In the genomic region with DNA sequence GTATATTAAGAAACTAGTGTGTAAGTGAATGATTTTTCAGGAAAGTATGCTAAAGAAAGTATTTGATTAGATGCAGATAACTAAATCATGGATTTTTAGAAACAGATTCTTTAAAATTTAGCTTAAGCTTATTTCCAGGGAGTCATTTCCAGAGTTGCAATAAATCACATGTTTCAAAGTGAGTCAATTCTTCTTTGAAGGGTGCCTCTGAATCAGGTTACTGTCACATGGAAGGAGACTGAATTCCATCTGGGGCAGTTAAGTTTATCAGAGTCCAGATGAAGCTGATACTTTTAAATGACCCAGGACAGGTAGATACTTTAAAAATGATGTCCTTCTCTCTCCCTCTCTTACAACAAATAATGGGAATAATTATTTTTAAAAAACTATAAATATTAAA, we compare ENCODE assay signal across 17 cellular contexts. TPM values are rescaled to one million over a fixed set of nuclear protein-coding genes. Genes with fewer than 3 reads are reported as not detected.
DNase-seq lines count a peak whose midpoint lies in the region; ATAC-seq and TF ChIP-seq lines count a peak whose summit lies in the region.
"Had no signal": no experiment of that assay in that cellular context is flagged by ENCODE, and none has a peak within 500 bp of the region (broad histone marks: within the 10 kb centered on the region; RNA-seq: fewer than 3 reads in every experiment).

No MANE protein-coding gene starts in this region.

- no peak for TF ChIP-seq CTCF in fibroblast of mammary gland (conservative IDR thresholded peaks at IDR 0.05; ENCODE audit: control insufficient read depth, insufficient read depth, low read depth, low read length)
- TF ChIP-seq CTCF in lower lobe of right lung (IDR thresholded peaks at IDR 0.05), result no peak

- H3K9me3 Mint-ChIP-seq in activated naive CD4-positive, alpha-beta T cell treated with anti-CD3 and anti-CD28 coated beads, Interleukin-2, amount 50 U/mL, for 72 hours, result no peaks in the 10 kb centered on the region

- H3K4me3 ChIP-seq in fibroblast of mammary gland (ENCODE audit: control insufficient read depth, low read depth, low read length), result no peak overlapping the region
- H3K4me3 ChIP-seq in skeletal muscle tissue (ENCODE audit: low read length in 3 of 3), result no peak overlapping the region
- H3K4me3 ChIP-seq in lower lobe of right lung, result no peak overlapping the region
- H3K4me3 ChIP-seq: SJCRH30 had no signal

- H3K27me3 ChIP-seq in skeletal muscle tissue (ENCODE audit: control insufficient read depth in 3 of 3, insufficient read depth in 3 of 3, low read length in 3 of 3), result no peaks in the 10 kb centered on the region
- H3K27me3 ChIP-seq in lower lobe of right lung (ENCODE audit: low read depth), result no peaks in the 10 kb centered on the region
- H3K27me3 ChIP-seq: SJCRH30 had no signal

- no peak overlapping the region for H3K9ac ChIP-seq in skeletal muscle tissue (ENCODE audit: low read depth in 1 of 3, low read length in 3 of 3)

- H3K27ac Mint-ChIP-seq in activated naive CD4-positive, alpha-beta T cell treated with anti-CD3 and anti-CD28 coated beads, Interleukin-2, amount 50 U/mL, for 72 hours, result peak overlapping the region in 1 of 2 donors; percentile 9

- H3K36me3 Mint-ChIP-seq in activated naive CD4-positive, alpha-beta T cell treated with anti-CD3 and anti-CD28 coated beads, Interleukin-2, amount 50 U/mL, for 72 hours, result peaks cover 10 to 36% of the 10 kb centered on the region in 2 donors

- DNase-seq in activated naive CD4-positive, alpha-beta T cell treated with anti-CD3 and anti-CD28 coated beads, Interleukin-2, amount 50 U/mL, for 72 hours (ENCODE audit: low spot score in 2 of 2), result no peak
- DNase-seq in activated naive CD4-positive, alpha-beta T cell treated with anti-CD3 and anti-CD28 coated beads, Interleukin-2, amount 50 U/mL, for 16 hours, result no peak
- DNase-seq in RKO (ENCODE audit: low spot score) (peak; percentile 70), fibroblast of mammary gland (ENCODE audit: low read depth) (peak; percentile 46), GF-D8 (lab: John Stamatoyannopoulos, UW) (no peak), lower lobe of right lung (no peak)
- no peak for DNase-seq in activated naive CD4-positive, alpha-beta T cell (lab: John Stamatoyannopoulos, UW)
- DNase-seq: C1 segment of cervical spinal cord, DMS79 treated with DMSO at 0.1 percent for 48 hours, Kasumi-1, NCI-H1417, NCI-H1930, NCI-H446 treated with DMSO at 0.1 percent for 48 hours, OCI-M1, SJCRH30 had no signal

- intact Hi-C loops in lower lobe of right lung (cut with DNase I), result no loop called here

- peak; percentile 63 to 77 for ATAC-seq in activated naive CD4-positive, alpha-beta T cell treated with anti-CD3 and anti-CD28 coated beads, Interleukin-2, amount 50 U/mL, for 72 hours
- ATAC-seq in lower lobe of right lung, result no peak

- H3K9me3 ChIP-seq in skeletal muscle tissue (ENCODE audit: control insufficient read depth in 3 of 3, low read length in 3 of 3) (no peaks in the 10 kb centered on the region), lower lobe of right lung (no peaks in the 10 kb centered on the region)
- H3K9me3 ChIP-seq: SJCRH30 had no signal

- H3K36me3 ChIP-seq in skeletal muscle tissue (ENCODE audit: control insufficient read depth in 3 of 3, insufficient read depth in 3 of 3, low read length in 3 of 3), result peaks cover 10 to 27% (median 23%) of the 10 kb centered on the region in 3 donors
- peaks cover 57% of the 10 kb centered on the region for H3K36me3 ChIP-seq in lower lobe of right lung

- H3K4me1 ChIP-seq in skeletal muscle tissue (ENCODE audit: control insufficient read depth in 3 of 3, insufficient read depth in 3 of 3, low read length in 3 of 3), result peaks cover 21 to 25% (median 23%) of the 10 kb centered on the region in 3 donors
- H3K4me1 ChIP-seq in lower lobe of right lung, result peaks cover 24% of the 10 kb centered on the region

- H3K27ac ChIP-seq in skeletal muscle tissue (ENCODE audit: low read depth, low read length), result peak overlapping the region; percentile 99
- no peak overlapping the region for H3K27ac ChIP-seq in lower lobe of right lung
- H3K27ac ChIP-seq: RWPE1, SJCRH30 had no signal

RNA-seq across cellular contexts. Expression of a gene that starts 5.0 kb away (rescaled TPM):
- total RNA-seq in activated naive CD4-positive, alpha-beta T cell treated with anti-CD3 and anti-CD28 coated beads, Interleukin-2, amount 50 U/mL, for 72 hours, result 10 to 100 TPM; 23.2 to 24.1 TPM
- total RNA-seq in skeletal muscle tissue (76.7 TPM), lower lobe of right lung (32.2 TPM)

RNA-seq across cellular contexts. Expression of a gene that starts 5.8 kb away (rescaled TPM):
- 100 to 1,000 TPM; 242 to 351 TPM for total RNA-seq in activated naive CD4-positive, alpha-beta T cell treated with anti-CD3 and anti-CD28 coated beads, Interleukin-2, amount 50 U/mL, for 72 hours
- total RNA-seq in skeletal muscle tissue, result 52.2 TPM
- total RNA-seq in lower lobe of right lung, result 122 TPM

RNA-seq across cellular contexts. Expression of a gene that starts 16.3 kb away (rescaled TPM):
- 10 to 100 TPM; 13.9 to 30.0 TPM for total RNA-seq in activated naive CD4-positive, alpha-beta T cell treated with anti-CD3 and anti-CD28 coated beads, Interleukin-2, amount 50 U/mL, for 72 hours
- total RNA-seq in skeletal muscle tissue, result 19.3 TPM
- total RNA-seq in lower lobe of right lung, result 31.6 TPM

RNA-seq across cellular contexts. Expression of a gene that starts 16.6 kb away (rescaled TPM):
- 10 to 100 TPM; 82.3 to 91.0 TPM for total RNA-seq in activated naive CD4-positive, alpha-beta T cell treated with anti-CD3 and anti-CD28 coated beads, Interleukin-2, amount 50 U/mL, for 72 hours
- total RNA-seq in skeletal muscle tissue, result 6.8 TPM
- 29.6 TPM for total RNA-seq in lower lobe of right lung

RNA-seq across cellular contexts. Expression of a gene that starts 32.2 kb away (rescaled TPM):
- total RNA-seq in activated naive CD4-positive, alpha-beta T cell treated with anti-CD3 and anti-CD28 coated beads, Interleukin-2, amount 50 U/mL, for 72 hours, result 1 to 10 TPM; 4.8 to 9.1 TPM
- total RNA-seq in skeletal muscle tissue (75.7 TPM), lower lobe of right lung (105 TPM)

Comparison
In these comparisons a context has a peak if more than half of its experiments do, and no peak if none do; other contexts are left out.
1. ATAC-seq: peak in activated naive CD4-positive, alpha-beta T cell treated with anti-CD3 and anti-CD28 coated beads, Interleukin-2, amount 50 U/mL, for 72 hours (2 of 2); none in lower lobe of right lung (0 of 2).
2. DNase-seq: peak in RKO (single experiment) and fibroblast of mammary gland (single experiment); none in activated naive CD4-positive, alpha-beta T cell treated with anti-CD3 and anti-CD28 coated beads, Interleukin-2, amount 50 U/mL, for 72 hours (0 of 2), activated naive CD4-positive, alpha-beta T cell treated with anti-CD3 and anti-CD28 coated beads, Interleukin-2, amount 50 U/mL, for 16 hours (single experiment), GF-D8 (single experiment), lower lobe of right lung (single experiment) and activated naive CD4-positive, alpha-beta T cell (0 of 4).